ENCODE assay signal across 10 cellular contexts in the genomic region with DNA sequence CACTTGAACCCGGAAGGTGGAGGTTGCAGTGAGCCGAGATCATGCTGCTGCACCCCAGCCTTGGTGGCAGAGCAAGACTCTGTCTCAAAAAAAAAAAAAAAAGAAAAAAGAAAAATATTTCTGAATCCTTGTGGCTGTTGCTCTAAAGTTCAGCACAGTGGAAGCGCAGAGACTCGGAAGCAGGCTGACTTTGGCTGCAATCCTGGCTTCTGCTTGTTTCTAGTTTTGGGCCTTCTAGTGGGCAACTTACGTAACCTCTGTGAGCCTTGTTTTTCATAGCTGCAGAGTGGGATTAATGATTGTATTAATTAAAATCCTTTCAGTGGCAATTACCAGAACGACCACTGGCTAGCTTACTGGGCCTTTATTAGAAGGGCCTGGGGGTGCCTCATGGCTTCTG. TPM values are rescaled to one million over a fixed set of nuclear protein-coding genes. Genes with fewer than 3 reads are reported as not detected.
"Had no signal": no experiment of that assay in that cellular context is flagged by ENCODE, and none has a peak within 500 bp of the region (broad histone marks: within the 10 kb centered on the region; RNA-seq: fewer than 3 reads in every experiment).

No MANE protein-coding gene starts in this region.

- H3K4me1 ChIP-seq: HAP-1 had no signal

- H3K4me3 ChIP-seq: GM23248, HAP-1 had no signal

- H3K36me3 ChIP-seq: HAP-1 had no signal

- H3K27ac ChIP-seq: GM23248, HL-60 had no signal

- DNase-seq: GM23248, GOT3, H7, HFFc6, IMR-90 had no signal

- ATAC-seq: HCT116 had no signal

- H3K9me3 ChIP-seq: HAP-1 had no signal

RNA-seq across cellular contexts. Expression of a gene that starts 28.4 kb away (rescaled TPM):
- total RNA-seq: GM23248, H4, H7, HFFc6, HT1080, IMR-90 had no signal
- polyA plus RNA-seq: GM23248, IMR-90 had no signal

RNA-seq across cellular contexts. Expression of a gene that starts 54.5 kb away (rescaled TPM):
- total RNA-seq: GM23248, H4, H7, HFFc6, HT1080, IMR-90 had no signal
- polyA plus RNA-seq: GM23248, IMR-90 had no signal
